Comparison of ENCODE assay signal across 8 cellular contexts in the genomic region with DNA sequence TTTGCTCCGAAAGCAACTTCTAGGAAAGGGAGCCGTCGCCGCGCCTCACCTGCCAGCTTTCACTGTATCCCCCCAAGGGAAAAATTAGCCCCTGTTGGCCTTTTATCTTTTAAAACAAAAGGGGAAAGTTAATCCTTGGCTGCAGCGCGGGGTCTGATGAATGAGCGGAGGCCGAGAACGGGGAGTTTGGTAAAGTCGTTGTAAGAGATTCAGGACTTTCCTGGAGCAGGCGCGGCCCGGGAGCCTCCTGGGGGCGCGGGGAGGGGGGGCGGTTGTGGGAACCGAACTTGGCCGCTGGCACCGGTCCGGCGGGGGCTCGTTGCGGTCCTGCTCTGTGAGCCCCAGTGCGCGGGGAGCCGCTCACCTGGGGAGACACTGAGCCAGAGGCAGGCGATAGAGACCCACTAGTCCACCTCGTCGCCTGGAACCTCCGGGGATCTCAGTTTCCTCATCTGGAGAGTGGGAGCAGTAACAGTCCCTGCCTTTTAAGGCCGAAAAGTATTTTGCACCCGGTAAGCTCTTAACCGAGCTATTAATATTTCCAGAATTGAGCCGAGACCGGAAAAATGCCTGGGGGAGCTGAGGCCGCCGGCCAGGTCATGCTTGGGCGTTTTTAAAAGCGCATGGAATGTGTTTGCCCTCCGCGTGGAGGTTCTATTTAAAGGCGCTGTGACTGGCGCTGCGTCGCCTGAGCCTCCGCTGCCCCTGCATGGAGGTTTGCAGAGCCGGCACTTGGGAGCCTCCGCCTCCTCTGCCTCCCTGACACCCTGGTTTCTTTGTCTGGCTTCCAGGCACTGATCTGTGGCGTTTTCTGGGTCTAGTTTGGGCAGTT. TPM values are rescaled to one million over a fixed set of nuclear protein-coding genes. Genes with fewer than 3 reads are reported as not detected.
DNase-seq lines count a peak whose midpoint lies in the region; ATAC-seq, FAIRE-seq and TF ChIP-seq lines count a peak whose summit lies in the region.

No MANE protein-coding gene starts in this region.

- no peak overlapping the region for H3K9ac ChIP-seq in iPS-20b (ENCODE audit: low read depth, low read length)
- H3K9ac ChIP-seq in skeletal muscle tissue (ENCODE audit: low read depth in 1 of 3, low read length in 3 of 3) = peak overlapping the region in 2 of 3 donors; percentile 43 to 63

- no peak for TF ChIP-seq CTCF in HEK293 (tag by site-specific recombination; IDR thresholded peaks at IDR 0.05)

- H3K27ac ChIP-seq in HEK293 (ENCODE audit: extremely low read depth, low read depth, low read length) = no peak overlapping the region
- no peak overlapping the region for H3K27ac ChIP-seq in iPS-20b (ENCODE audit: low read length)
- no peak overlapping the region for H3K27ac ChIP-seq in skeletal muscle tissue (ENCODE audit: low read depth, low read length)

- peaks cover 3% of the 10 kb centered on the region for H3K4me1 Mint-ChIP-seq in activated naive CD8-positive, alpha-beta T cell treated with anti-CD3 and anti-CD28 coated beads, Interleukin-2, amount 50 U/mL, for 24 hours

- H3K27me3 Mint-ChIP-seq in activated naive CD8-positive, alpha-beta T cell treated with anti-CD3 and anti-CD28 coated beads, Interleukin-2, amount 50 U/mL, for 24 hours = peaks cover 55% of the 10 kb centered on the region

- CTCF ChIA-PET in HEK293 (lab: Yijun Ruan, JAX) = interaction anchor here (0.6 to 1.5 kb wide), 5 partner anchors 9 to 1164 kb away, joined by 3 to 8 read pairs (median 3); no protein-coding TSS in a partner anchor

- no peak overlapping the region for H3K27ac Mint-ChIP-seq in activated naive CD8-positive, alpha-beta T cell treated with anti-CD3 and anti-CD28 coated beads, Interleukin-2, amount 50 U/mL, for 24 hours

- H3K4me3 ChIP-seq in HEK293 (ENCODE audit: low read depth, low read length) = peak overlapping the region; percentile 70
- peak overlapping the region; percentile 70; the same call in 1 of the 2 replicates for H3K4me3 ChIP-seq in iPS-20b (ENCODE audit: low read length)
- H3K4me3 ChIP-seq in skeletal muscle tissue (ENCODE audit: low read length in 3 of 3) = peak overlapping the region; percentile 66 to 74 (median 67)

- TF ChIP-seq POLR2A in H54 (IDR thresholded peaks at IDR 0.05; ENCODE audit: low read depth, low read length) = no peak
- TF ChIP-seq POLR2A in GM12891 (IDR thresholded peaks at IDR 0.05; ENCODE audit: low read depth, low read length) = no peak

- DNase-seq in activated naive CD8-positive, alpha-beta T cell treated with anti-CD3 and anti-CD28 coated beads, Interleukin-2, amount 50 U/mL, for 24 hours = no peak
- DNase-seq in H54 (ENCODE audit: insufficient read length, low spot score) (no peak), GF-D8 (lab: John Stamatoyannopoulos, UW) (no peak), GM12891 (ENCODE audit: insufficient read length, low spot score) (no peak)

- no peaks in the 10 kb centered on the region for H3K9me3 ChIP-seq in HEK293 (ENCODE audit: control insufficient read depth, insufficient read depth, low read depth, low read length)
- H3K9me3 ChIP-seq in iPS-20b (ENCODE audit: insufficient read depth, low read depth, low read length) = no peaks in the 10 kb centered on the region
- no peaks in the 10 kb centered on the region for H3K9me3 ChIP-seq in skeletal muscle tissue (ENCODE audit: control insufficient read depth in 3 of 3, low read length in 3 of 3)

- FAIRE-seq in H54 (lab: Jason Lieb, UNC) = no peak
- FAIRE-seq in GM12891 (lab: Jason Lieb, UNC) = no peak

- H3K27me3 ChIP-seq in iPS-20b (ENCODE audit: insufficient read depth, low read length) = peaks cover 77% of the 10 kb centered on the region
- H3K27me3 ChIP-seq in skeletal muscle tissue (ENCODE audit: control insufficient read depth in 3 of 3, insufficient read depth in 3 of 3, low read length in 3 of 3) = peaks cover 8 to 30% (median 10%) of the 10 kb centered on the region in 3 donors

- H3K9me3 Mint-ChIP-seq in activated naive CD8-positive, alpha-beta T cell treated with anti-CD3 and anti-CD28 coated beads, Interleukin-2, amount 50 U/mL, for 24 hours = no peaks in the 10 kb centered on the region

- POLR2A ChIA-PET in HEK293 (lab: Yijun Ruan, JAX) = interaction anchor here (1.1 to 1.9 kb wide), 3 partner anchors 8 to 64 kb away, joined by 3 to 8 read pairs (median 4); partner anchors contain the start of gene GIGYF2

- 0 out of 2 replicates have a peak, but pooled peaks cover 6% of the 10 kb centered on the region for H3K4me1 ChIP-seq in HEK293 (ENCODE audit: control insufficient read depth, insufficient read depth, low read length)
- no peaks in the 10 kb centered on the region for H3K4me1 ChIP-seq in iPS-20b (ENCODE audit: insufficient read depth, low read length)
- peaks cover 4 to 10% (median 6%) of the 10 kb centered on the region in 3 donors for H3K4me1 ChIP-seq in skeletal muscle tissue (ENCODE audit: control insufficient read depth in 3 of 3, insufficient read depth in 3 of 3, low read length in 3 of 3)

- no peaks in the 10 kb centered on the region for H3K36me3 ChIP-seq in HEK293 (ENCODE audit: control insufficient read depth in 2 of 2, insufficient read depth in 1 of 2, low read length in 2 of 2)
- H3K36me3 ChIP-seq in iPS-20b (ENCODE audit: insufficient read depth, low read depth, low read length) = no peaks in the 10 kb centered on the region
- H3K36me3 ChIP-seq in skeletal muscle tissue (ENCODE audit: control insufficient read depth in 3 of 3, insufficient read depth in 3 of 3, low read length in 3 of 3) = no peaks in the 10 kb centered on the region

- peak overlapping the region; percentile 32 for H3K4me3 Mint-ChIP-seq in activated naive CD8-positive, alpha-beta T cell treated with anti-CD3 and anti-CD28 coated beads, Interleukin-2, amount 50 U/mL, for 24 hours

- H3K36me3 Mint-ChIP-seq in activated naive CD8-positive, alpha-beta T cell treated with anti-CD3 and anti-CD28 coated beads, Interleukin-2, amount 50 U/mL, for 24 hours (ENCODE audit: low read depth) = no peaks in the 10 kb centered on the region

- no peak for ATAC-seq in activated naive CD8-positive, alpha-beta T cell treated with anti-CD3 and anti-CD28 coated beads, Interleukin-2, amount 50 U/mL, for 24 hours
- no peak for ATAC-seq in HG02642 (IDR thresholded peaks at IDR 0.05; ENCODE audit: poor library complexity, unreplicated experiment)

TF ChIP-seq in HEK293, 187 proteins besides CTCF, POLR2A, EP300 and RAD21 (continues in another document):
- TF ChIP-seq ZSCAN4 (tag by site-specific recombination; IDR thresholded peaks at IDR 0.05) (no peak), ZSCAN16 (tag by site-specific recombination; IDR thresholded peaks at IDR 0.05) (0 out of 2 replicates have a peak, but pooled peaks have one; percentile 39), ZNF335 (tag by site-specific recombination; conservative IDR thresholded peaks at IDR 0.05) (peak; percentile 54; the same call in 1 of the 2 replicates), ZFP37 (tag by site-specific recombination; IDR thresholded peaks at IDR 0.05) (no peak), ZNF112 (tag by site-specific recombination; IDR thresholded peaks at IDR 0.05) (no peak), ZNF341 (tag by site-specific recombination; IDR thresholded peaks at IDR 0.05; ENCODE audit: low read depth) (peak; percentile 73)

TF ChIP-seq in GM12891, 5 proteins besides CTCF, POLR2A, EP300 and RAD21:
- TF ChIP-seq SPI1 (IDR thresholded peaks at IDR 0.05; ENCODE audit: low read depth, low read length) (no peak), PAX5 (IDR thresholded peaks at IDR 0.05; ENCODE audit: insufficient read depth, low read length, severe bottlenecking) (no peak), POU2F2 (IDR thresholded peaks at IDR 0.05; ENCODE audit: low read depth, low read length) (no peak), POLR2AphosphoS5 (IDR thresholded peaks at IDR 0.05; ENCODE audit: low read depth, low read length) (no peak), TAF1 (IDR thresholded peaks at IDR 0.05; ENCODE audit: low read depth, low read length) (no peak)

RNA-seq across cellular contexts. Expression of gene EFHD1, which starts 1.1 kb away (rescaled TPM):
- total RNA-seq in skeletal muscle tissue = 2.1 TPM
- not detected for polyA plus RNA-seq in GM12891 (2012; ENCODE audit: low read depth, missing spikeins)
